Comparison of ENCODE assay signal across 25 cellular contexts in genomic region chr11:47620836-47621378, GRCh38. TPM values are rescaled to one million over a fixed set of nuclear protein-coding genes. Genes with fewer than 3 reads are reported as not detected.
"Had no signal": no experiment of that assay in that cellular context is flagged by ENCODE, and none has a peak within 500 bp of the region (broad histone marks: within the 10 kb centered on the region; RNA-seq: fewer than 3 reads in every experiment).

No MANE protein-coding gene starts in this region.

- H3K4me2 ChIP-seq: hepatocyte had no signal

- H3K27ac Mint-ChIP-seq: activated CD4-positive, alpha-beta T cell treated with anti-CD3 and anti-CD28 coated beads, Interleukin-2, amount 10 ng/mL, durations not matched to agents 7 days and 5 days; activated naive CD8-positive, alpha-beta T cell; memory B cell had no signal

- H3K9ac ChIP-seq: parathyroid adenoma had no signal

- H3K27me3 Mint-ChIP-seq: activated CD4-positive, alpha-beta T cell treated with anti-CD3 and anti-CD28 coated beads, Interleukin-2, amount 10 ng/mL, durations not matched to agents 7 days and 5 days; activated naive CD8-positive, alpha-beta T cell; central memory CD8-positive, alpha-beta T cell; memory B cell; naive thymus-derived CD8-positive, alpha-beta T cell had no signal

- H3K27ac ChIP-seq: body of pancreas, coronary artery, hepatocyte, left lung, neutrophil, parathyroid adenoma, SJSA1, testis, upper lobe of right lung had no signal

- H3K4me1 ChIP-seq: body of pancreas, parathyroid adenoma, testis had no signal

- H3K27me3 ChIP-seq: body of pancreas, hepatocyte, left lung, neutrophil, SJSA1, testis, upper lobe of right lung had no signal

- H3K79me2 ChIP-seq: hepatocyte, parathyroid adenoma had no signal

- H3K4me3 Mint-ChIP-seq: activated CD4-positive, alpha-beta T cell treated with anti-CD3 and anti-CD28 coated beads, Interleukin-2, amount 10 ng/mL, durations not matched to agents 7 days and 5 days; activated naive CD8-positive, alpha-beta T cell; central memory CD8-positive, alpha-beta T cell; memory B cell; naive thymus-derived CD8-positive, alpha-beta T cell had no signal

- H3K4me3 ChIP-seq: body of pancreas, coronary artery, hepatocyte, left lung, mucosa of descending colon, SJSA1, testis, upper lobe of right lung had no signal

- H3K4me1 Mint-ChIP-seq: central memory CD8-positive, alpha-beta T cell; memory B cell had no signal

- H2AFZ ChIP-seq: hepatocyte, parathyroid adenoma had no signal

- H3K9me3 ChIP-seq: body of pancreas, left lung, mucosa of descending colon, neutrophil, SJSA1, testis, upper lobe of right lung had no signal

- ATAC-seq: body of pancreas; left lung; mucosa of descending colon; naive thymus-derived CD8-positive, alpha-beta T cell; upper lobe of right lung had no signal

- H3K9me3 Mint-ChIP-seq: activated CD4-positive, alpha-beta T cell treated with anti-CD3 and anti-CD28 coated beads, Interleukin-2, amount 10 ng/mL, durations not matched to agents 7 days and 5 days; central memory CD8-positive, alpha-beta T cell; memory B cell; naive thymus-derived CD8-positive, alpha-beta T cell had no signal

- DNase-seq: activated CD4-positive, alpha-beta T cell treated with anti-CD3 and anti-CD28 coated beads, Interleukin-2, amount 10 ng/mL, durations not matched to agents 7 days and 5 days; activated effector memory CD4-positive, alpha-beta T cell treated with Interleukin-2 at 50 U/mL for 16 hours; amygdala; body of pancreas; effector memory CD4-positive, alpha-beta T cell; islet precursor cell; left lung; mucosa of descending colon; naive thymus-derived CD8-positive, alpha-beta T cell; retina; stimulated activated CD4-positive, alpha-beta T cell treated with anti-CD3 and anti-CD28 coated beads, Interleukin-4, amount 100 ng/mL, for 1 hour; stimulated activated naive CD4-positive, alpha-beta T cell; SW 1271; testis; upper lobe of right lung had no signal

RNA-seq across cellular contexts. Expression of gene C1QTNF4, which starts 26.7 kb away (rescaled TPM):
- total RNA-seq: activated CD8-positive, alpha-beta memory T cell treated with anti-CD3 and anti-CD28 coated beads for 36 hours had no signal

RNA-seq across cellular contexts. Expression of gene FAM180B, which starts 34.4 kb away (rescaled TPM):
- total RNA-seq: glomerular endothelial cell, left lung, SJSA1, testis, upper lobe of right lung had no signal
- polyA plus RNA-seq: hepatocyte; naive thymus-derived CD8-positive, alpha-beta T cell had no signal
